ENCODE assay signal across 1 cellular context in genomic region chr3:49104427-49105291, GRCh38.
TF ChIP-seq lines count a peak whose summit lies in the region.

QARS1 (minus strand) TSS chr3:49104757; CDS start chr3:49104733, 24 bp downstream.

TF ChIP-seq in HepG2, 621 proteins besides CTCF, POLR2A, EP300 and RAD21 (continued from another document and continues in another):
- TF ChIP-seq IRF1 (CRISPR knock-in tag; IDR thresholded peaks at IDR 0.05; ENCODE audit: low read depth) (0 out of 2 replicates have a peak, but pooled peaks have one; percentile 44), ZNF143 (CRISPR knock-in tag; IDR thresholded peaks at IDR 0.05) (no peak; the same call in 1 of the 2 replicates), ERF (CRISPR knock-in tag; IDR thresholded peaks at IDR 0.05) (0 out of 2 replicates have a peak, but pooled peaks have one; percentile 50), PHF8 (CRISPR knock-in tag; IDR thresholded peaks at IDR 0.05) (peak; percentile 97), ONECUT2 (CRISPR knock-in tag; IDR thresholded peaks at IDR 0.05) (no peak), ZBTB8A (CRISPR knock-in tag; IDR thresholded peaks at IDR 0.05; ENCODE audit: borderline replicate concordance, low read depth) (no peak), ZNF710 (CRISPR knock-in tag; IDR thresholded peaks at IDR 0.05; ENCODE audit: borderline replicate concordance) (peak; percentile 68; the same call in 1 of the 2 replicates), XBP1 (CRISPR knock-in tag; IDR thresholded peaks at IDR 0.05) (no peak), ZEB1 (IDR thresholded peaks at IDR 0.05; ENCODE audit: insufficient replicate concordance, low read depth) (peak; percentile 42), ZMYM2 (CRISPR knock-in tag; IDR thresholded peaks at IDR 0.05) (peak; percentile 39; the same call in 1 of the 2 replicates), SNAI1 (CRISPR knock-in tag; IDR thresholded peaks at IDR 0.05; ENCODE audit: borderline replicate concordance) (peak; percentile 72; the same call in 1 of the 2 replicates), CBX2 (IDR thresholded peaks at IDR 0.05; ENCODE audit: low read depth, low read length) (no peak), CBX2 (CRISPR knock-in tag; IDR thresholded peaks at IDR 0.05; ENCODE audit: low read depth) (no peak), SP5 (CRISPR knock-in tag; IDR thresholded peaks at IDR 0.05; ENCODE audit: borderline replicate concordance, low read depth) (no peak; the same call in none of the 2 replicates), YEATS2 (CRISPR knock-in tag; IDR thresholded peaks at IDR 0.05; ENCODE audit: borderline replicate concordance) (peak; percentile 91), GABPB1 (CRISPR knock-in tag; IDR thresholded peaks at IDR 0.05) (peak; percentile 96), ZNF432 (CRISPR knock-in tag; IDR thresholded peaks at IDR 0.05; ENCODE audit: borderline replicate concordance) (no peak), FOXO4 (CRISPR knock-in tag; conservative IDR thresholded peaks at IDR 0.05) (peak; percentile 97; the same call in 1 of the 2 replicates), ZZZ3 (CRISPR knock-in tag; IDR thresholded peaks at IDR 0.05; ENCODE audit: borderline replicate concordance) (peak; percentile 52; the same call in 1 of the 2 replicates), SNAPC5 (CRISPR knock-in tag; IDR thresholded peaks at IDR 0.05; ENCODE audit: borderline replicate concordance) (no peak), ZFP90 (CRISPR knock-in tag; IDR thresholded peaks at IDR 0.05; ENCODE audit: borderline replicate concordance) (peak; percentile 3), MYNN (CRISPR knock-in tag; IDR thresholded peaks at IDR 0.05; ENCODE audit: low read depth) (no peak), YY1 (IDR thresholded peaks at IDR 0.05; ENCODE audit: insufficient read depth, insufficient replicate concordance, low read depth, low read length) (peak; percentile 91), NFYB (CRISPR knock-in tag; IDR thresholded peaks at IDR 0.05) (peak; percentile 85), ZFP82 (CRISPR knock-in tag; IDR thresholded peaks at IDR 0.05; ENCODE audit: borderline replicate concordance) (0 out of 2 replicates have a peak, but pooled peaks have one; percentile 65), ZNF784 (CRISPR knock-in tag; IDR thresholded peaks at IDR 0.05; ENCODE audit: borderline replicate concordance) (0 out of 2 replicates have a peak, but pooled peaks have one; percentile 26), BCL6 (CRISPR knock-in tag; IDR thresholded peaks at IDR 0.05) (peak; percentile 19; the same call in 1 of the 2 replicates), ZNF605 (CRISPR knock-in tag; IDR thresholded peaks at IDR 0.05) (peak; percentile 94), HMGA1 (CRISPR knock-in tag; conservative IDR thresholded peaks at IDR 0.05) (no peak), NFYC (CRISPR knock-in tag; IDR thresholded peaks at IDR 0.05) (peak; percentile 89), ZNF713 (CRISPR knock-in tag; IDR thresholded peaks at IDR 0.05) (no peak), RFXAP (CRISPR knock-in tag; IDR thresholded peaks at IDR 0.05; ENCODE audit: borderline replicate concordance) (0 out of 2 replicates have a peak, but pooled peaks have one; percentile 71), TEAD3 (CRISPR knock-in tag; optimal IDR thresholded peaks at IDR 0.05; ENCODE audit: borderline replicate concordance) (peak; percentile 63), SMYD3 (CRISPR knock-in tag; IDR thresholded peaks at IDR 0.05) (no peak), ZNF790 (CRISPR knock-in tag; IDR thresholded peaks at IDR 0.05; ENCODE audit: borderline replicate concordance) (peak; percentile 97), ZBTB21 (CRISPR knock-in tag; IDR thresholded peaks at IDR 0.05) (no peak), FOSL1 (CRISPR knock-in tag; IDR thresholded peaks at IDR 0.05; ENCODE audit: borderline replicate concordance) (no peak), ZNF773 (CRISPR knock-in tag; IDR thresholded peaks at IDR 0.05; ENCODE audit: borderline replicate concordance) (no peak), ARID4A (CRISPR knock-in tag; IDR thresholded peaks at IDR 0.05; ENCODE audit: borderline replicate concordance) (peak; percentile 95), PRDM15 (CRISPR knock-in tag; IDR thresholded peaks at IDR 0.05) (0 out of 2 replicates have a peak, but pooled peaks have one; percentile 19), GMEB2 (CRISPR knock-in tag; IDR thresholded peaks at IDR 0.05; ENCODE audit: low read depth) (no peak), NFIB (CRISPR knock-in tag; IDR thresholded peaks at IDR 0.05; ENCODE audit: borderline replicate concordance) (no peak)
